Comparison of ENCODE assay signal across 24 cellular contexts in the genomic region with DNA sequence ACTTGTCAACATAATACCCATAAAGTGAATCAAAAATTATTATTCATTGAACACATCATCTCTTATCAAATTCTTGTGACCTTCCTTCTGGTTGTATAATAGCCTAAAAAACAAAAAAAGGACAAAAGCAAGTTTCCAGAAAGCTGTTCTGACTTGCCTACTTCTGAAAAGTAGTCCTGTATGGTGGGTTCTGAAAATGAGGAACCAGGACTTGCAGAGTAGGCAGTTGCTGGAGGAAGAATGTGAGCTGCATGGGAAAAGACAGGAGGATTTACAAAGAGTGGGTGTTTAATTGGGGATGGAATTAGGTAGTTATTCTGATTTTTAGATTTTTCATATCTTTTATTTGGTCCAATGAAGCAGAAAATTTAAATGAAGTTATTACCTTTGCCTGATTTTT.
DNase-seq lines count a peak whose midpoint lies in the region; ATAC-seq and TF ChIP-seq lines count a peak whose summit lies in the region.
"Had no signal": no experiment of that assay in that cellular context is flagged by ENCODE, and none has a peak within 500 bp of the region (broad histone marks: within the 10 kb centered on the region; RNA-seq: fewer than 3 reads in every experiment).

No MANE protein-coding gene starts in this region.

- H3K27ac ChIP-seq in BLaER1 treated with 17β-estradiol and CSF1 and Interleukin-3, amounts not matched to agents 10 nM and 100 nM, result peak overlapping the region in 6 of 11 experiments; percentile 7 to 69 (median 43); a peak in 10 of 22 replicates
- H3K27ac ChIP-seq in cingulate gyrus (ENCODE audit: low read depth, low read length), result peak overlapping the region; percentile 21
- H3K27ac ChIP-seq: neutrophil, RWPE1, suprapubic skin, VCaP had no signal

- TF ChIP-seq POLR2A in NB4 (IDR thresholded peaks at IDR 0.05; ENCODE audit: extremely low read depth, insufficient read length), result no peak

- TF ChIP-seq CTCF in NB4 (IDR thresholded peaks at IDR 0.05; ENCODE audit: low read depth, low read length) (no peak), foreskin fibroblast (IDR thresholded peaks at IDR 0.05; ENCODE audit: low read depth, low read length) (no peak)

- H4K20me1 ChIP-seq in BLaER1 treated with 17β-estradiol and CSF1 and Interleukin-3, amounts not matched to agents 10 nM and 100 nM, result no peaks in the 10 kb centered on the region

- peak overlapping the region in 3 of 10 experiments; percentile 11 to 44 (median 40); a peak in 4 of 20 replicates for H3K4me3 ChIP-seq in BLaER1 treated with 17β-estradiol and CSF1 and Interleukin-3, amounts not matched to agents 10 nM and 100 nM
- H3K4me3 ChIP-seq in NB4 (ENCODE audit: low read depth, low read length) (no peak overlapping the region), foreskin fibroblast (ENCODE audit: low read depth in 1 of 2, low read length in 2 of 2) (no peak overlapping the region)
- H3K4me3 ChIP-seq: suprapubic skin had no signal

- peak; percentile 39 for DNase-seq in NB4 (ENCODE audit: low read depth)
- no peak for DNase-seq in central memory CD4-positive, alpha-beta T cell
- DNase-seq in foreskin fibroblast, result no peak
- DNase-seq: activated CD4-positive, alpha-beta T cell treated with anti-CD3 and anti-CD28 coated beads, Interleukin-2, amount 50 U/mL, for 48 hours; activated naive CD4-positive, alpha-beta T cell; activated T-cell treated with anti-CD3 and anti-CD28 coated beads for 4 hours; CD8-positive, alpha-beta T cell; effector memory CD8-positive, alpha-beta T cell; H7; left colon; NCI-H1694 treated with DMSO at 0.1 percent for 48 hours; NCI-H2227 treated with DMSO at 0.1 percent for 48 hours; stimulated activated CD4-positive, alpha-beta T cell treated with anti-CD3 and anti-CD28 coated beads, Interleukin-12 subunit alpha, Interleukin-12 subunit beta, amount 100 ng/mL, for 4 hours; T-cell had no signal

- no peaks in the 10 kb centered on the region; a peak in 2 of 22 replicates for H3K9me3 ChIP-seq in BLaER1 treated with 17β-estradiol and CSF1 and Interleukin-3, amounts not matched to agents 10 nM and 100 nM (replicated peaks in 1 of 11)
- H3K9me3 ChIP-seq: neutrophil, suprapubic skin had no signal

- ATAC-seq in GM18498 (IDR thresholded peaks at IDR 0.05; ENCODE audit: unreplicated experiment) (peak; percentile 53), HG02798 (IDR thresholded peaks at IDR 0.05; ENCODE audit: poor library complexity, unreplicated experiment) (no peak), GM21515 (IDR thresholded peaks at IDR 0.05; ENCODE audit: unreplicated experiment) (no peak)
- ATAC-seq: CD8-positive, alpha-beta T cell; effector memory CD8-positive, alpha-beta T cell; HepG2; left colon; T-cell had no signal

- H3K27me3 ChIP-seq in BLaER1 treated with 17β-estradiol and CSF1 and Interleukin-3, amounts not matched to agents 10 nM and 100 nM, result no peaks in the 10 kb centered on the region
- H3K27me3 ChIP-seq: neutrophil, suprapubic skin had no signal

- peak overlapping the region in 2 of 11 experiments; percentile 32 to 71; a peak in 3 of 22 replicates for H3K9ac ChIP-seq in BLaER1 treated with 17β-estradiol and CSF1 and Interleukin-3, amounts not matched to agents 10 nM and 100 nM

- peaks cover 56 to 95% (median 83%) of the 10 kb centered on the region in 11 experiments for H3K36me3 ChIP-seq in BLaER1 treated with 17β-estradiol and CSF1 and Interleukin-3, amounts not matched to agents 10 nM and 100 nM

- H3K4me1 ChIP-seq in BLaER1 treated with 17β-estradiol and CSF1 and Interleukin-3, amounts not matched to agents 10 nM and 100 nM, result peaks cover 9 to 72% (median 25%) of the 10 kb centered on the region in 10 experiments; a peak in 19 of 20 replicates
- H3K4me1 ChIP-seq: suprapubic skin had no signal

- H3K4me2 ChIP-seq in BLaER1 treated with 17β-estradiol and CSF1 and Interleukin-3, amounts not matched to agents 10 nM and 100 nM, result peak overlapping the region in 8 of 11 experiments; percentile 8 to 89 (median 54); a peak in 13 of 22 replicates
